Comparison of ENCODE assay signal across 1 cellular context in genomic region chr11:62599069-62599696, GRCh38.
TF ChIP-seq lines count a peak whose summit lies in the region.

No MANE protein-coding gene starts in this region.

TF ChIP-seq in SK-N-SH, 30 proteins besides CTCF, POLR2A, EP300 and RAD21 (continued from another document):
- TF ChIP-seq TAF1 (IDR thresholded peaks at IDR 0.05; ENCODE audit: borderline replicate concordance, low read depth, low read length): no peak
- no peak for TF ChIP-seq RXRA (IDR thresholded peaks at IDR 0.05; ENCODE audit: borderline replicate concordance, low read depth)
- TF ChIP-seq NFIC (IDR thresholded peaks at IDR 0.05; ENCODE audit: borderline replicate concordance): peak; percentile 97
- TF ChIP-seq RFX5 (IDR thresholded peaks at IDR 0.05; ENCODE audit: low read length): no peak; the same call in 1 of the 2 replicates
- TF ChIP-seq SMC3 (IDR thresholded peaks at IDR 0.05; ENCODE audit: low read depth, low read length): no peak
- no peak for TF ChIP-seq FOXM1 (IDR thresholded peaks at IDR 0.05; ENCODE audit: low read depth)
- TF ChIP-seq, protein P1, sequence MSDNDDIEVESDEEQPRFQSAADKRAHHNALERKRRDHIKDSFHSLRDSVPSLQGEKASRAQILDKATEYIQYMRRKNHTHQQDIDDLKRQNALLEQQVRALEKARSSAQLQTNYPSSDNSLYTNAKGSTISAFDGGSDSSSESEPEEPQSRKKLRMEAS (IDR thresholded peaks at IDR 0.05; ENCODE audit: low read depth): peak; percentile 83
- no peak for TF ChIP-seq GATA2 (CRISPR knock-in tag; IDR thresholded peaks at IDR 0.05)
- no peak for TF ChIP-seq NRF1 (IDR thresholded peaks at IDR 0.05; ENCODE audit: low read depth, low read length)
- TF ChIP-seq, protein P2, sequence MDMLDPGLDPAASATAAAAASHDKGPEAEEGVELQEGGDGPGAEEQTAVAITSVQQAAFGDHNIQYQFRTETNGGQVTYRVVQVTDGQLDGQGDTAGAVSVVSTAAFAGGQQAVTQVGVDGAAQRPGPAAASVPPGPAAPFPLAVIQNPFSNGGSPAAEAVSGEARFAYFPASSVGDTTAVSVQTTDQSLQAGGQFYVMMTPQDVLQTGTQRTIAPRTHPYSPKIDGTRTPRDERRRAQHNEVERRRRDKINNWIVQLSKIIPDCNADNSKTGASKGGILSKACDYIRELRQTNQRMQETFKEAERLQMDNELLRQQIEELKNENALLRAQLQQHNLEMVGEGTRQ (IDR thresholded peaks at IDR 0.05; ENCODE audit: borderline replicate concordance, low read depth, low read length): no peak
- 0 out of 2 replicates have a peak, but pooled peaks have one; percentile 11 for TF ChIP-seq IRF3 (IDR thresholded peaks at IDR 0.05; ENCODE audit: low read depth, low read length)
- no peak for TF ChIP-seq ZBTB33 (IDR thresholded peaks at IDR 0.05; ENCODE audit: borderline replicate concordance, low read depth)
- peak; percentile 52; the same call in 1 of the 2 replicates for TF ChIP-seq TCF12 (IDR thresholded peaks at IDR 0.05)
- peak; percentile 65 for TF ChIP-seq GABPA (IDR thresholded peaks at IDR 0.05; ENCODE audit: low read depth)
- peak; percentile 51 for TF ChIP-seq CHD2 (IDR thresholded peaks at IDR 0.05; ENCODE audit: low read length, partially characterized antibody)
- peak; percentile 45; the same call in 1 of the 2 replicates for TF ChIP-seq POLR2AphosphoS5 (IDR thresholded peaks at IDR 0.05; ENCODE audit: low read depth, low read length)
- peak; percentile 41; the same call in 1 of the 2 replicates for TF ChIP-seq PBX3 (IDR thresholded peaks at IDR 0.05)
